8 cellular contexts compared by ENCODE assay signal in genomic region chr5:162209005-162209605, GRCh38.
A peak's percentile ranks its signal among the peaks of the same experiment; 100 is the strongest.
DNase-seq lines count a peak whose midpoint lies in the region; ATAC-seq and TF ChIP-seq lines count a peak whose summit lies in the region.

No MANE protein-coding gene starts in this region.

- peak; percentile 0 for DNase-seq in NCI-H146 (lab: John Stamatoyannopoulos, UW)
- no peak for DNase-seq in NCI-H146 treated with DMSO at 0.1 percent for 48 hours (lab: John Stamatoyannopoulos, UW; ENCODE audit: unreplicated experiment)
- peak; percentile 38 for DNase-seq in RPMI8226
- peak; percentile 19 for DNase-seq in left cardiac atrium
- peak; percentile 24 for DNase-seq in stimulated activated CD8-positive, alpha-beta memory T cell treated with anti-CD3 and anti-CD28 coated beads, Interleukin-4, amount 100 ng/mL, for 48 hours
- DNase-seq in vagina (ENCODE audit: extremely low spot score in 2 of 2), result no peak

- ATAC-seq in GM21360 (IDR thresholded peaks at IDR 0.05; ENCODE audit: unreplicated experiment), result peak; percentile 97
- peak; percentile 97 for ATAC-seq in HG03442 (IDR thresholded peaks at IDR 0.05; ENCODE audit: unreplicated experiment)
- ATAC-seq in left cardiac atrium, result peak; percentile 38 to 54

- TF ChIP-seq POLR2A in vagina (IDR thresholded peaks at IDR 0.05), result no peak

- H3K27ac ChIP-seq in vagina, result no peak overlapping the region

- TF ChIP-seq CTCF in vagina (IDR thresholded peaks at IDR 0.05), result peak in 1 of 3 experiments; percentile 7

- H3K4me3 ChIP-seq in vagina, result no peak overlapping the region

- intact Hi-C loops in left cardiac atrium (cut with DNase I), result no loop called here
- intact Hi-C loops in vagina (cut with DNase I), result no loop called here

- H3K27me3 ChIP-seq in vagina, result no peaks in the 10 kb centered on the region

- no peaks in the 10 kb centered on the region for H3K4me1 ChIP-seq in vagina

- no peaks in the 10 kb centered on the region for H3K9me3 ChIP-seq in vagina

- H3K36me3 ChIP-seq in vagina, result no peaks in the 10 kb centered on the region

Comparison
In these comparisons a context has a peak if more than half of its experiments do, and no peak if none do; other contexts are left out.
1. DNase-seq: peak in NCI-H146 (single experiment), RPMI8226 (single experiment), left cardiac atrium (single experiment) and stimulated activated CD8-positive, alpha-beta memory T cell treated with anti-CD3 and anti-CD28 coated beads, Interleukin-4, amount 100 ng/mL, for 48 hours (single experiment); none in NCI-H146 treated with DMSO at 0.1 percent for 48 hours (single experiment) and vagina (0 of 2).
2. ATAC-seq: peak in every context shown above with its lines; median percentile 97 in GM21360; 97 in HG03442; 46 in left cardiac atrium.